In the genomic region with DNA sequence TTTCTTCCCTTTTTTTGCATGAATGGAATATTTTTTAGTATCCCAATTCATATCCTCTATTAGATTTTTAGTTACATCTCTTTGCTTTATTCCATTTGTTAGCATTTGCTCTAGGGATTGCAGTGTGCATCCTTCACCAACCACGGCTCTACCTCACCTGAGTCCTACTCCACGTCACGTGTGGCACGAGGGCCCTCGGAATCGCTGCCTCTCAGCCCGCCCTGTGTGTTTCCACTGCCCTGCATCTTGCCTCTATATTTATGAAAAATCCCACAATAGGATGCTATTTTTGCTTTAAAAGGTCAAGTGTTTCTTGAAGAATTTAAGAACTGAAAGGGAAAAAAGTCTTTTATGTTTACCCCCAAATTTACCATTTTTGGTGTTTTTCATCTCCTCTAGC, we compare ENCODE assay signal across 31 cellular contexts. TPM values are rescaled to one million over a fixed set of nuclear protein-coding genes. Genes with fewer than 3 reads are reported as not detected.
"Had no signal": no experiment of that assay in that cellular context is flagged by ENCODE, and none has a peak within 500 bp of the region (broad histone marks: within the 10 kb centered on the region; RNA-seq: fewer than 3 reads in every experiment).

No MANE protein-coding gene starts in this region.

- H3K4me3 ChIP-seq: ascending aorta, breast epithelium, cardiac muscle cell, esophagus muscularis mucosa, gastroesophageal sphincter had no signal

- DNase-seq: activated B cell treated with CpG ODN at 0.5 μM for 24 hours; activated CD4-positive, alpha-beta memory T cell treated with anti-CD3 and anti-CD28 coated beads, Interleukin-2, amount 10 ng/mL, durations not matched to agents 7 days and 5 days; activated CD4-positive, alpha-beta T cell treated with anti-CD3 and anti-CD28 coated beads, Interleukin-2, amount 10 ng/mL, durations not matched to agents 24 days and 14 days; activated CD4-positive, alpha-beta T cell treated with anti-CD3 and anti-CD28 coated beads, Interleukin-2, amount 50 U/mL, for 4 hours; activated CD8-positive, alpha-beta memory T cell treated with anti-CD3 and anti-CD28 coated beads, Interleukin-2, amount 50 U/mL, for 48 hours; activated gamma-delta T cell; activated naive CD4-positive, alpha-beta T cell; activated naive CD4-positive, alpha-beta T cell treated with anti-CD3 and anti-CD28 coated beads, Interleukin-2, amount 10 ng/mL, durations not matched to agents 7 days and 5 days; activated naive CD8-positive, alpha-beta T cell treated with anti-CD3 and anti-CD28 coated beads, Interleukin-2, amount 10 ng/mL, durations not matched to agents 7 days and 5 days; activated T-cell treated with anti-CD3 and anti-CD28 coated beads for 4 hours; activated T-cell treated with anti-CD3 and anti-CD28 coated beads, Interleukin-2, amount 50 U/mL, for 24 hours; activated T-cell treated with anti-CD3 and anti-CD28 coated beads, Interleukin-2, amount 50 U/mL, for 72 hours; central memory CD4-positive, alpha-beta T cell; cerebellar nuclear complex; cortex of kidney; dermis blood vessel endothelial cell; effector CD4-positive, alpha-beta T cell; effector memory CD8-positive, alpha-beta T cell; erythroblast; foreskin melanocyte; T-helper 1 cell; T-helper 17 cell; T1000; WERI-Rb-1 had no signal

- H3K4me1 ChIP-seq: ascending aorta, breast epithelium, esophagus muscularis mucosa, gastroesophageal sphincter had no signal

- H3K27me3 ChIP-seq: ascending aorta, cardiac muscle cell had no signal

- H3K36me3 ChIP-seq: ascending aorta, breast epithelium, cardiac muscle cell, esophagus muscularis mucosa, gastroesophageal sphincter, WERI-Rb-1 had no signal

- ATAC-seq: activated CD4-positive, CD25-positive, alpha-beta regulatory T cell treated with anti-CD3 and anti-CD28 coated beads, Interleukin-2, amount 50 U/mL, for 24 hours; activated naive CD4-positive, alpha-beta T cell treated with anti-CD3 and anti-CD28 coated beads, Interleukin-2, amount 50 U/mL, for 72 hours; activated T-cell treated with anti-CD3 and anti-CD28 coated beads, Interleukin-2, amount 50 U/mL, for 72 hours; effector memory CD8-positive, alpha-beta T cell; gastroesophageal sphincter; T-helper 17 cell had no signal

- H3K27ac ChIP-seq: ascending aorta, breast epithelium, cardiac muscle cell, esophagus muscularis mucosa, gastroesophageal sphincter, WERI-Rb-1 had no signal

RNA-seq across cellular contexts. Expression of a gene that starts 41.0 kb away (rescaled TPM):
- total RNA-seq: activated CD4-positive, alpha-beta memory T cell treated with anti-CD3 and anti-CD28 coated beads, Interleukin-2, amount 10 ng/mL, durations not matched to agents 7 days and 5 days; activated CD4-positive, alpha-beta T cell treated with anti-CD3 and anti-CD28 coated beads, Interleukin-2, amount 10 ng/mL, durations not matched to agents 24 days and 14 days; activated naive CD8-positive, alpha-beta T cell treated with anti-CD3 and anti-CD28 coated beads, Interleukin-2, amount 10 ng/mL, durations not matched to agents 7 days and 5 days; ascending aorta; T-helper 17 cell had no signal
